In genomic region chr2:33084433-33084832, GRCh38 we compare ENCODE assay signal across 28 cellular contexts.
"Had no signal": no experiment of that assay in that cellular context is flagged by ENCODE, and none has a peak within 500 bp of the region (broad histone marks: within the 10 kb centered on the region; RNA-seq: fewer than 3 reads in every experiment).

No MANE protein-coding gene starts in this region.

- H3K9me3 Mint-ChIP-seq: activated CD4-positive, alpha-beta T cell treated with anti-CD3 and anti-CD28 coated beads, Interleukin-2, amount 10 ng/mL, durations not matched to agents 24 days and 14 days; activated CD8-positive, alpha-beta T cell treated with anti-CD3 and anti-CD28 coated beads for 36 hours; activated naive CD4-positive, alpha-beta T cell treated with anti-CD3 and anti-CD28 coated beads, Interleukin-2, amount 50 U/mL, for 24 hours; central memory CD8-positive, alpha-beta T cell; effector memory CD8-positive, alpha-beta T cell; mesothelial cell of epicardium had no signal

- H3K4me1 Mint-ChIP-seq: activated CD8-positive, alpha-beta memory T cell treated with anti-CD3 and anti-CD28 coated beads, Interleukin-2, amount 10 ng/mL, durations not matched to agents 7 days and 5 days; activated naive CD4-positive, alpha-beta T cell treated with anti-CD3 and anti-CD28 coated beads, Interleukin-2, amount 50 U/mL, for 24 hours; central memory CD8-positive, alpha-beta T cell had no signal

- H3K4me3 Mint-ChIP-seq: activated CD4-positive, alpha-beta T cell treated with anti-CD3 and anti-CD28 coated beads, Interleukin-2, amount 10 ng/mL, durations not matched to agents 24 days and 14 days; activated CD8-positive, alpha-beta memory T cell treated with anti-CD3 and anti-CD28 coated beads, Interleukin-2, amount 10 ng/mL, durations not matched to agents 7 days and 5 days; activated CD8-positive, alpha-beta T cell treated with anti-CD3 and anti-CD28 coated beads for 36 hours; activated naive CD4-positive, alpha-beta T cell treated with anti-CD3 and anti-CD28 coated beads, Interleukin-2, amount 50 U/mL, for 24 hours; central memory CD8-positive, alpha-beta T cell; effector memory CD8-positive, alpha-beta T cell; mesothelial cell of epicardium; stimulated activated naive B cell treated with anti-CD40 and anti-IgM and Interleukin-4, amounts not matched to agents 10 μg/mL and 1 μg/mL and 100 μg/mL, for 72 hours had no signal

- H3K27ac ChIP-seq: colonic mucosa, dorsolateral prefrontal cortex, esophagus muscularis mucosa, hepatocyte, left lung, sigmoid colon, testis, upper lobe of left lung had no signal

- H3K27me3 Mint-ChIP-seq: progenitor cell of endocrine pancreas had no signal

- H3K9me3 ChIP-seq: colonic mucosa, esophagus muscularis mucosa, left lung, sigmoid colon, testis, upper lobe of left lung had no signal

- H3K27ac Mint-ChIP-seq: activated CD4-positive, alpha-beta T cell treated with anti-CD3 and anti-CD28 coated beads, Interleukin-2, amount 10 ng/mL, durations not matched to agents 24 days and 14 days; activated CD8-positive, alpha-beta memory T cell treated with anti-CD3 and anti-CD28 coated beads, Interleukin-2, amount 10 ng/mL, durations not matched to agents 7 days and 5 days; activated CD8-positive, alpha-beta T cell treated with anti-CD3 and anti-CD28 coated beads for 36 hours; activated naive CD4-positive, alpha-beta T cell treated with anti-CD3 and anti-CD28 coated beads, Interleukin-2, amount 50 U/mL, for 24 hours; effector memory CD8-positive, alpha-beta T cell; mesothelial cell of epicardium; progenitor cell of endocrine pancreas; stimulated activated naive B cell treated with anti-CD40 and anti-IgM and Interleukin-4, amounts not matched to agents 10 μg/mL and 1 μg/mL and 100 μg/mL, for 72 hours had no signal

- H3K4me3 ChIP-seq: colonic mucosa, dorsolateral prefrontal cortex, esophagus muscularis mucosa, hepatocyte, left lung, lung, sigmoid colon, smooth muscle cell, testis, upper lobe of left lung had no signal

- H3K27me3 ChIP-seq: colonic mucosa, dorsolateral prefrontal cortex, esophagus muscularis mucosa, hepatocyte, left lung, sigmoid colon, testis, upper lobe of left lung had no signal

- H3K36me3 Mint-ChIP-seq: activated CD8-positive, alpha-beta memory T cell treated with anti-CD3 and anti-CD28 coated beads, Interleukin-2, amount 10 ng/mL, durations not matched to agents 7 days and 5 days; activated naive CD4-positive, alpha-beta T cell treated with anti-CD3 and anti-CD28 coated beads, Interleukin-2, amount 50 U/mL, for 24 hours; stimulated activated naive B cell treated with anti-CD40 and anti-IgM and Interleukin-4, amounts not matched to agents 10 μg/mL and 1 μg/mL and 100 μg/mL, for 72 hours had no signal

- H2AFZ ChIP-seq: hepatocyte had no signal

- DNase-seq: activated CD4-positive, alpha-beta T cell treated with anti-CD3 and anti-CD28 coated beads, Interleukin-2, amount 10 ng/mL, durations not matched to agents 24 days and 14 days; activated CD8-positive, alpha-beta memory T cell treated with anti-CD3 and anti-CD28 coated beads, Interleukin-2, amount 10 ng/mL, durations not matched to agents 7 days and 5 days; activated CD8-positive, alpha-beta T cell treated with anti-CD3 and anti-CD28 coated beads for 36 hours; activated gamma-delta T cell; activated T-cell treated with anti-CD3 and anti-CD28 coated beads for 4 hours; anterior cingulate cortex; colonic mucosa; dorsolateral prefrontal cortex; effector memory CD8-positive, alpha-beta T cell; glutamatergic neuron; kidney glomerular epithelial cell; left lung; retina; sigmoid colon; stimulated activated CD4-positive, alpha-beta T cell treated with anti-CD3 and anti-CD28 coated beads, Interleukin-2, amount 100 ng/mL, for 48 hours; stimulated activated CD8-positive, alpha-beta memory T cell treated with anti-CD3 and anti-CD28 coated beads, Interleukin-4, amount 100 ng/mL, for 48 hours; stimulated activated naive B cell treated with anti-CD40 and anti-IgM and Interleukin-4, amounts not matched to agents 10 μg/mL and 1 μg/mL and 100 μg/mL, for 72 hours; testis; upper lobe of left lung had no signal

- H3K4me1 ChIP-seq: colonic mucosa, testis had no signal

- H3K79me2 ChIP-seq: hepatocyte had no signal

- ATAC-seq: activated CD4-positive, CD25-positive, alpha-beta regulatory T cell treated with anti-CD3 and anti-CD28 coated beads, Interleukin-2, amount 50 U/mL, for 24 hours; activated CD8-positive, alpha-beta memory T cell treated with anti-CD3 and anti-CD28 coated beads, Interleukin-2, amount 10 ng/mL, durations not matched to agents 7 days and 5 days; activated CD8-positive, alpha-beta T cell treated with anti-CD3 and anti-CD28 coated beads for 36 hours; effector memory CD8-positive, alpha-beta T cell; left lung had no signal

- H3K36me3 ChIP-seq: colonic mucosa, esophagus muscularis mucosa, left lung, sigmoid colon, upper lobe of left lung had no signal

- H3K4me2 ChIP-seq: hepatocyte, smooth muscle cell had no signal
